7 cellular contexts compared by ENCODE assay signal in genomic region chr15:70362911-70363310, GRCh38.
DNase-seq lines count a peak whose midpoint lies in the region; TF ChIP-seq lines count a peak whose summit lies in the region.

No MANE protein-coding gene starts in this region.

- H3K27me3 ChIP-seq in trophoblast cell (ENCODE audit: insufficient read depth, low read length), result no peaks in the 10 kb centered on the region

- H2AK5ac ChIP-seq in trophoblast cell (ENCODE audit: low read length), result no peak overlapping the region

- intact Hi-C loops in OCI-LY7 (cut with micrococcal nuclease; ENCODE audit: unreplicated experiment), result no loop called here

- no peaks in the 10 kb centered on the region for H3K9me2 ChIP-seq in OCI-LY7 (ENCODE audit: insufficient read depth, low read length)

- H3K9me3 ChIP-seq in OCI-LY7 (ENCODE audit: low read length) (0 out of 2 replicates have a peak, but pooled peaks cover 6% of the 10 kb centered on the region), trophoblast cell (ENCODE audit: insufficient read depth, low read depth, low read length) (peaks cover 4% of the 10 kb centered on the region)

- no peak overlapping the region for H4K12ac ChIP-seq in trophoblast cell (ENCODE audit: low read depth, low read length)

- H3K36me3 ChIP-seq in OCI-LY7 (ENCODE audit: insufficient read depth, low read length), result no peaks in the 10 kb centered on the region
- H3K36me3 ChIP-seq in trophoblast cell (ENCODE audit: control insufficient read depth in 1 of 2, insufficient read depth in 2 of 2, low read length in 2 of 2), result no peaks in the 10 kb centered on the region

- no peak overlapping the region for H4K91ac ChIP-seq in trophoblast cell (ENCODE audit: low read depth, low read length)

- no peak overlapping the region for H3K27ac ChIP-seq in OCI-LY7 (ENCODE audit: low read depth, low read length, poor library complexity, severe bottlenecking)
- H3K27ac ChIP-seq in trophoblast cell (ENCODE audit: low read depth, low read length), result no peak overlapping the region

- H2BK5ac ChIP-seq in trophoblast cell (ENCODE audit: low read depth, low read length, poor library complexity), result no peak overlapping the region

- in situ Hi-C loops in GM13977 (cut with MboI; ENCODE audit: low pct_unique_long_range_greater_than_20kb, low sequenced_read_pairs, unreplicated experiment), result no loop called here

- H3K18ac ChIP-seq in trophoblast cell (ENCODE audit: low read length), result no peak overlapping the region

- POLR2A ChIA-PET in OCI-LY7 (lab: Charles Lee), result no interaction called here

- no peak overlapping the region for H2BK12ac ChIP-seq in trophoblast cell (ENCODE audit: low read length)

- H4K20me1 ChIP-seq in OCI-LY7 (ENCODE audit: insufficient read depth, low read length), result no peaks in the 10 kb centered on the region

- no peak overlapping the region for H3K4me2 ChIP-seq in OCI-LY7 (ENCODE audit: low read length)
- H3K4me2 ChIP-seq in trophoblast cell (ENCODE audit: low read length), result no peak overlapping the region

- H3K4me1 ChIP-seq in OCI-LY7 (ENCODE audit: insufficient read depth, low read length, poor library complexity, severe bottlenecking), result no peaks in the 10 kb centered on the region
- no peaks in the 10 kb centered on the region for H3K4me1 ChIP-seq in trophoblast cell (ENCODE audit: control insufficient read depth in 1 of 2, insufficient read depth in 2 of 2, low read length in 2 of 2)

- H4K8ac ChIP-seq in trophoblast cell (ENCODE audit: low read depth, low read length), result no peak overlapping the region

- H3K4me3 ChIP-seq in OCI-LY7 (ENCODE audit: low read depth, low read length, poor library complexity, severe bottlenecking) (no peak overlapping the region), trophoblast cell (ENCODE audit: low read depth, low read length) (no peak overlapping the region)

- H3K23ac ChIP-seq in trophoblast cell (ENCODE audit: low read length), result no peak overlapping the region

- WGBS in trophoblast cell (ENCODE audit: extremely low coverage, insufficient coverage, insufficient read length), result no CpG with 5 or more reads among the region's 6 CpGs

- no peak overlapping the region for H2BK120ac ChIP-seq in trophoblast cell (ENCODE audit: insufficient read depth, low read length, poor library complexity)

- no peak overlapping the region for H3K9ac ChIP-seq in trophoblast cell (ENCODE audit: low read length)

- CTCF ChIA-PET in OCI-LY7 (lab: Charles Lee; ENCODE audit: unreplicated experiment), result no interaction called here

- H3K4ac ChIP-seq in trophoblast cell (ENCODE audit: low read depth, low read length), result no peak overlapping the region

- no TSS peak for BruUV-seq in OCI-LY7 (replicated peaks; lab: Mats Ljungman, UMichigan)

- H3K79me2 ChIP-seq in OCI-LY7 (ENCODE audit: insufficient read depth, low read depth, low read length) (no peaks in the 10 kb centered on the region), trophoblast cell (ENCODE audit: control insufficient read depth, insufficient read depth, low read length, poor library complexity) (no peaks in the 10 kb centered on the region)

- DNase-seq in GM13977 (ENCODE audit: low spot score) (no peak), OCI-LY7 (ENCODE audit: low spot score) (peak; percentile 10), fibroblast of peridontal ligament (ENCODE audit: extremely low read depth) (peak; percentile 14), trophoblast cell (peak; percentile 31 to 68), DMS79 (lab: John Stamatoyannopoulos, UW) (no peak), cerebellar nuclear complex (lab: John Stamatoyannopoulos, UW) (no peak)
- DNase-seq in activated naive CD4-positive, alpha-beta T cell treated with Interleukin-2 at 50 U/mL for 16 hours, result no peak

- H3K14ac ChIP-seq in trophoblast cell (ENCODE audit: low read length), result no peak overlapping the region

- peak; percentile 61 for TF ChIP-seq CTCF in GM13977 (IDR thresholded peaks at IDR 0.05; ENCODE audit: extremely low read depth, insufficient read depth, missing control alignments)
- TF ChIP-seq CTCF in OCI-LY7 (conservative IDR thresholded peaks at IDR 0.05; ENCODE audit: low read length), result peak; percentile 62

- H3K79me1 ChIP-seq in trophoblast cell (ENCODE audit: low read length), result no peaks in the 10 kb centered on the region

- H2AFZ ChIP-seq in OCI-LY7 (ENCODE audit: low read length), result no peak overlapping the region
- no peak overlapping the region for H2AFZ ChIP-seq in trophoblast cell (ENCODE audit: insufficient read depth, low read length, poor library complexity)

Comparison
In these comparisons a context has a peak if more than half of its experiments do, and no peak if none do; other contexts are left out.
1. DNase-seq: peak in OCI-LY7 (single experiment), fibroblast of peridontal ligament (single experiment) and trophoblast cell (2 of 2); none in GM13977 (single experiment), DMS79 (single experiment), cerebellar nuclear complex (0 of 2) and activated naive CD4-positive, alpha-beta T cell treated with Interleukin-2 at 50 U/mL for 16 hours (single experiment).